ENCODE assay signal across 20 cellular contexts in genomic region chr6:170182093-170182780, GRCh38.
DNase-seq lines count a peak whose midpoint lies in the region; TF ChIP-seq lines count a peak whose summit lies in the region.
"Had no signal": no experiment of that assay in that cellular context is flagged by ENCODE, and none has a peak within 500 bp of the region (broad histone marks: within the 10 kb centered on the region; RNA-seq: fewer than 3 reads in every experiment).

No MANE protein-coding gene starts in this region.

- intact Hi-C loops in esophagus squamous epithelium (cut with DNase I): no loop called here

- H3K36me3 Mint-ChIP-seq in glutamatergic neuron (ENCODE audit: unreplicated experiment) (peaks cover 24% of the 10 kb centered on the region), progenitor cell of endocrine pancreas (ENCODE audit: insufficient read depth) (no peaks in the 10 kb centered on the region), chondrocyte (ENCODE audit: low read depth) (no peaks in the 10 kb centered on the region)

- H3K27ac Mint-ChIP-seq in glutamatergic neuron (ENCODE audit: unreplicated experiment) (no peak overlapping the region), progenitor cell of endocrine pancreas (no peak overlapping the region), chondrocyte (ENCODE audit: unreplicated experiment) (no peak overlapping the region)

- no peak for TF ChIP-seq POLR2A in esophagus squamous epithelium (IDR thresholded peaks at IDR 0.05)

- H3K4me3 Mint-ChIP-seq in glutamatergic neuron (ENCODE audit: unreplicated experiment) (peak overlapping the region; percentile 10), progenitor cell of endocrine pancreas (ENCODE audit: low read depth) (peak overlapping the region; percentile 6), chondrocyte (ENCODE audit: unreplicated experiment) (no peak overlapping the region)
- H3K4me3 Mint-ChIP-seq: CD4-positive, CD25-positive, alpha-beta regulatory T cell had no signal

- no peak overlapping the region for H3K4me3 ChIP-seq in esophagus squamous epithelium
- H3K4me3 ChIP-seq: GM12878, GM23248 had no signal

- peak; percentile 41 for DNase-seq in activated CD8-positive, alpha-beta memory T cell treated with anti-CD3 and anti-CD28 coated beads for 24 hours
- no peak for DNase-seq in activated CD8-positive, alpha-beta memory T cell treated with anti-CD3 and anti-CD28 coated beads, Interleukin-2, amount 50 U/mL, for 48 hours
- DNase-seq in RWPE1 (ENCODE audit: low spot score): no peak
- no peak for DNase-seq in glutamatergic neuron
- DNase-seq in progenitor cell of endocrine pancreas (ENCODE audit: low spot score, unreplicated experiment): no peak
- DNase-seq in chondrocyte (ENCODE audit: low spot score): no peak
- no peak for DNase-seq in DMS53 (lab: John Stamatoyannopoulos, UW)
- DNase-seq in esophagus squamous epithelium (lab: John Stamatoyannopoulos, UW): no peak
- DNase-seq: BE2C; CD4-positive, CD25-positive, alpha-beta regulatory T cell; COR-L47; EL; GM23248; HCEC 1CT; NCI-H1092 treated with DMSO at 0.1 percent for 48 hours; NCI-H146; NCI-H2081; NCI-H748 treated with DMSO at 0.1 percent for 48 hours; Right ventricle myocardium superior had no signal

- TF ChIP-seq CTCF in RWPE1 (conservative IDR thresholded peaks at IDR 0.05; ENCODE audit: low read depth): no peak
- TF ChIP-seq CTCF in glutamatergic neuron (IDR thresholded peaks at IDR 0.05; ENCODE audit: partially characterized antibody, unreplicated experiment): no peak
- no peak for TF ChIP-seq CTCF in progenitor cell of endocrine pancreas (IDR thresholded peaks at IDR 0.05; ENCODE audit: unreplicated experiment)
- TF ChIP-seq CTCF in chondrocyte (IDR thresholded peaks at IDR 0.05): no peak
- no peak for TF ChIP-seq CTCF in esophagus squamous epithelium (IDR thresholded peaks at IDR 0.05)

- peaks cover 9% of the 10 kb centered on the region for H3K4me1 Mint-ChIP-seq in glutamatergic neuron (ENCODE audit: low read depth, unreplicated experiment)
- H3K4me1 Mint-ChIP-seq in progenitor cell of endocrine pancreas (ENCODE audit: low read depth): peaks cover 7% of the 10 kb centered on the region
- H3K4me1 Mint-ChIP-seq in chondrocyte (ENCODE audit: low read depth): no peaks in the 10 kb centered on the region
- H3K4me1 Mint-ChIP-seq: CD4-positive, CD25-positive, alpha-beta regulatory T cell had no signal

- peaks cover 17 to 46% (median 27%) of the 10 kb centered on the region in 3 donors for H3K4me1 ChIP-seq in esophagus squamous epithelium
- H3K4me1 ChIP-seq: BE2C had no signal

- CTCF ChIA-PET in RWPE1 (lab: Yijun Ruan, JAX): no interaction called here

- H3K36me3 ChIP-seq in esophagus squamous epithelium: no peaks in the 10 kb centered on the region
- H3K36me3 ChIP-seq: BE2C had no signal

- POLR2A ChIA-PET in RWPE1 (lab: Yijun Ruan, JAX; ENCODE audit: low non-redundant PET): no interaction called here

- H3K9me3 Mint-ChIP-seq in glutamatergic neuron (ENCODE audit: unreplicated experiment) (peaks cover 14% of the 10 kb centered on the region), progenitor cell of endocrine pancreas (ENCODE audit: low read depth) (peaks cover 6% of the 10 kb centered on the region), chondrocyte (ENCODE audit: low read depth) (peaks cover 4% of the 10 kb centered on the region)

- peaks cover 0 to 29% (median 0%) of the 10 kb centered on the region in 4 donors for H3K27me3 ChIP-seq in esophagus squamous epithelium
- H3K27me3 ChIP-seq: BE2C had no signal

- H3K9me3 ChIP-seq in esophagus squamous epithelium: no peaks in the 10 kb centered on the region
- H3K9me3 ChIP-seq: BE2C had no signal

- H3K27ac ChIP-seq in RWPE1: peak overlapping the region; percentile 19; the same call in 1 of the 2 replicates
- no peak overlapping the region for H3K27ac ChIP-seq in esophagus squamous epithelium
- H3K27ac ChIP-seq: GM23248 had no signal

- 54 to 66% methylated on average over 18 of the region's 19 CpGs for WGBS in esophagus squamous epithelium, 2 donors

- H3K27me3 Mint-ChIP-seq in glutamatergic neuron (ENCODE audit: unreplicated experiment) (peaks cover 13% of the 10 kb centered on the region), progenitor cell of endocrine pancreas (peaks cover 33% of the 10 kb centered on the region), chondrocyte (ENCODE audit: low read depth) (peaks cover 28% of the 10 kb centered on the region)
- H3K27me3 Mint-ChIP-seq: CD4-positive, CD25-positive, alpha-beta regulatory T cell had no signal
